ENCODE assay signal across 14 cellular contexts in the genomic region with DNA sequence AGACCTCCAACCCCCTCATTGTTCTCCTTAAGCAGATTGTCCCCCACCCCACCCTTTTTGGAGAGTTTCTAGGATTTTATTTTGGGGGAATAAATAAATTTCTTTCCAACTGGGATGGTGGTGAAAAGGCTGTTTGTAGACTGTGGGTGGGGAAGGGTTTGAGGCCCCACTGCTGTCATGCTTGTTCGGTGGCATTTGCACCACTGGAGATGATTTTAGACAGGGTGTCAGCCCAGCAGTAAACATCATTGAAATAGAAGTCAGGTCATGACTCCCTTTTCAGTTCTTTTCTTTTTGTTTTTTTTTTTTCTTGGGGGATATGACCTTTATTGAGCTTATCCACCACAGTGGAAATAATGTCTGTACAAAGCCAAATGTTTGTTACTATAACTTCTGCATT. TPM values are rescaled to one million over a fixed set of nuclear protein-coding genes. Genes with fewer than 3 reads are reported as not detected.
DNase-seq lines count a peak whose midpoint lies in the region; ATAC-seq lines count a peak whose summit lies in the region.
"Had no signal": no experiment of that assay in that cellular context is flagged by ENCODE, and none has a peak within 500 bp of the region (broad histone marks: within the 10 kb centered on the region; RNA-seq: fewer than 3 reads in every experiment).

No MANE protein-coding gene starts in this region.

- H3K27me3 Mint-ChIP-seq in CD8-positive, alpha-beta memory T cell, result no peaks in the 10 kb centered on the region
- no peaks in the 10 kb centered on the region for H3K27me3 Mint-ChIP-seq in activated naive CD8-positive, alpha-beta T cell treated with anti-CD3 and anti-CD28 coated beads for 36 hours
- H3K27me3 Mint-ChIP-seq in naive thymus-derived CD8-positive, alpha-beta T cell, result no peaks in the 10 kb centered on the region

- H3K9me3 Mint-ChIP-seq in CD8-positive, alpha-beta memory T cell, result no peaks in the 10 kb centered on the region
- no peaks in the 10 kb centered on the region for H3K9me3 Mint-ChIP-seq in activated naive CD8-positive, alpha-beta T cell treated with anti-CD3 and anti-CD28 coated beads for 36 hours
- H3K9me3 Mint-ChIP-seq in naive thymus-derived CD8-positive, alpha-beta T cell, result no peaks in the 10 kb centered on the region

- peak overlapping the region; percentile 97 to 100 (median 98) for H3K27ac Mint-ChIP-seq in CD8-positive, alpha-beta memory T cell
- H3K27ac Mint-ChIP-seq in activated naive CD8-positive, alpha-beta T cell treated with anti-CD3 and anti-CD28 coated beads for 36 hours, result peak overlapping the region; percentile 93
- peak overlapping the region; percentile 84 to 100 (median 99) for H3K27ac Mint-ChIP-seq in naive thymus-derived CD8-positive, alpha-beta T cell

- peaks cover 69 to 90% (median 87%) of the 10 kb centered on the region in 3 donors for H3K4me1 Mint-ChIP-seq in CD8-positive, alpha-beta memory T cell
- H3K4me1 Mint-ChIP-seq in activated naive CD8-positive, alpha-beta T cell treated with anti-CD3 and anti-CD28 coated beads for 36 hours, result peaks cover 80% of the 10 kb centered on the region
- peaks cover 44 to 88% (median 85%) of the 10 kb centered on the region in 4 donors for H3K4me1 Mint-ChIP-seq in naive thymus-derived CD8-positive, alpha-beta T cell

- H3K4me3 Mint-ChIP-seq in CD8-positive, alpha-beta memory T cell, result peak overlapping the region; percentile 91 to 98 (median 95)
- H3K4me3 Mint-ChIP-seq in activated naive CD8-positive, alpha-beta T cell treated with anti-CD3 and anti-CD28 coated beads for 36 hours, result peak overlapping the region; percentile 80
- peak overlapping the region; percentile 59 to 98 (median 93) for H3K4me3 Mint-ChIP-seq in naive thymus-derived CD8-positive, alpha-beta T cell

- H3K27me3 ChIP-seq in BLaER1, result no peaks in the 10 kb centered on the region
- H3K27me3 ChIP-seq in CD8-positive, alpha-beta memory T cell (ENCODE audit: insufficient read depth, low read length, poor library complexity, severe bottlenecking), result no peaks in the 10 kb centered on the region
- H3K27me3 ChIP-seq: vagina had no signal

- peaks cover 50% of the 10 kb centered on the region for H3K4me1 ChIP-seq in BLaER1
- peaks cover 81% of the 10 kb centered on the region for H3K4me1 ChIP-seq in CD8-positive, alpha-beta memory T cell (ENCODE audit: insufficient read depth, low read length)

- H3K36me3 ChIP-seq in BLaER1, result peaks cover 37% of the 10 kb centered on the region
- H3K36me3 ChIP-seq in CD8-positive, alpha-beta memory T cell (ENCODE audit: insufficient read depth, low read length), result no peaks in the 10 kb centered on the region
- H3K36me3 ChIP-seq: vagina had no signal

- no peak overlapping the region for H3K4me3 ChIP-seq in BLaER1
- peak overlapping the region; percentile 77 for H3K4me3 ChIP-seq in CD8-positive, alpha-beta memory T cell (ENCODE audit: low read length)
- H3K4me3 ChIP-seq: vagina had no signal

- CTCF ChIA-PET in CD8-positive, alpha-beta memory T cell (lab: Charles Lee), result interaction anchor here (0.8 to 7.1 kb wide), 9 partner anchors 9 to 51 kb away, joined by 3 to 60 read pairs (median 5); a partner anchor contains a TSS

- no peak overlapping the region for H3K27ac ChIP-seq in BLaER1
- no peak overlapping the region for H3K27ac ChIP-seq in CD8-positive, alpha-beta memory T cell (ENCODE audit: low read depth, low read length)
- H3K27ac ChIP-seq: vagina had no signal

- H3K9ac ChIP-seq in BLaER1, result no peak overlapping the region

- peaks cover 0 to 25% (median 14%) of the 10 kb centered on the region in 3 donors for H3K36me3 Mint-ChIP-seq in CD8-positive, alpha-beta memory T cell
- H3K36me3 Mint-ChIP-seq in activated naive CD8-positive, alpha-beta T cell treated with anti-CD3 and anti-CD28 coated beads for 36 hours, result peaks cover 43% of the 10 kb centered on the region
- H3K36me3 Mint-ChIP-seq in naive thymus-derived CD8-positive, alpha-beta T cell, result peaks cover 0 to 27% (median 3%) of the 10 kb centered on the region in 3 donors

- H4K20me1 ChIP-seq in BLaER1, result peaks cover 100% of the 10 kb centered on the region

- POLR2A ChIA-PET in CD8-positive, alpha-beta memory T cell (lab: Charles Lee), result interaction anchor here (0.6 to 6.7 kb wide), 8 partner anchors 9 to 302 kb away, joined by 3 to 102 read pairs (median 4); a partner anchor contains a TSS
- POLR2A ChIA-PET in naive thymus-derived CD8-positive, alpha-beta T cell (lab: Charles Lee), result interaction anchor here (1.0 to 7.4 kb wide), 11 partner anchors 11 to 219 kb away, joined by 3 to 319 read pairs (median 5); a partner anchor contains a TSS

- H3K9me3 ChIP-seq in BLaER1, result 0 out of 2 replicates have a peak, but pooled peaks cover 5% of the 10 kb centered on the region
- no peaks in the 10 kb centered on the region for H3K9me3 ChIP-seq in CD8-positive, alpha-beta memory T cell (ENCODE audit: low read length)
- H3K9me3 ChIP-seq: vagina had no signal

- peak overlapping the region; percentile 43 for H3K4me2 ChIP-seq in BLaER1

- peak in 1 of 2 donors; percentile 4 for ATAC-seq in naive thymus-derived CD8-positive, alpha-beta T cell
- ATAC-seq in GM18909 (IDR thresholded peaks at IDR 0.05; ENCODE audit: poor library complexity, unreplicated experiment), result no peak

- no peak for DNase-seq in CD8-positive, alpha-beta memory T cell
- no peak for DNase-seq in activated naive CD8-positive, alpha-beta T cell treated with anti-CD3 and anti-CD28 coated beads for 36 hours
- DNase-seq in naive thymus-derived CD8-positive, alpha-beta T cell, result no peak
- no peak for DNase-seq in NCI-H187 (lab: John Stamatoyannopoulos, UW)
- no peak for DNase-seq in HuH-7 (ENCODE audit: low spot score)
- no peak for DNase-seq in anterior cingulate cortex (lab: John Stamatoyannopoulos, UW)
- DNase-seq: NK-92 treated with Interleukin-12 subunit alpha and Interleukin-12 subunit beta, amount 100 ng/mL, for 24 hours; SHP77 had no signal

RNA-seq across cellular contexts. Expression of a gene that starts 14.0 kb away (rescaled TPM):
- 10 to 100 TPM; 62.3 to 63.7 TPM for total RNA-seq in CD8-positive, alpha-beta memory T cell
- 160 TPM for polyA plus RNA-seq in CD8-positive, alpha-beta memory T cell
- 10 to 100 TPM; 56.0 to 59.0 TPM for total RNA-seq in activated naive CD8-positive, alpha-beta T cell treated with anti-CD3 and anti-CD28 coated beads for 36 hours
- total RNA-seq in naive thymus-derived CD8-positive, alpha-beta T cell, result 100 to 1,000 TPM; 105 to 108 TPM
- 100 to 1,000 TPM; 160 to 178 (median 173) TPM for polyA plus RNA-seq in naive thymus-derived CD8-positive, alpha-beta T cell

RNA-seq across cellular contexts. Expression of a gene that starts 43.5 kb away (rescaled TPM):
- 10 to 100 TPM; 15.2 to 16.2 TPM for total RNA-seq in CD8-positive, alpha-beta memory T cell
- polyA plus RNA-seq in CD8-positive, alpha-beta memory T cell, result 32.4 TPM
- total RNA-seq in activated naive CD8-positive, alpha-beta T cell treated with anti-CD3 and anti-CD28 coated beads for 36 hours, result 10 to 100 TPM; 16.9 to 17.6 TPM
- total RNA-seq in naive thymus-derived CD8-positive, alpha-beta T cell, result 10 to 100 TPM; 31.1 to 31.3 TPM
- polyA plus RNA-seq in naive thymus-derived CD8-positive, alpha-beta T cell, result 10 to 100 TPM; 22.2 to 37.0 (median 26.1) TPM
- total RNA-seq: glomerular endothelial cell, HT1080, vagina had no signal
- polyA plus RNA-seq: BJ had no signal
